8 cellular contexts compared by ENCODE assay signal in genomic region chr1:26993237-26994019, GRCh38. TPM values are rescaled to one million over a fixed set of nuclear protein-coding genes. Genes with fewer than 3 reads are reported as not detected.
A peak's percentile ranks its signal among the peaks of the same experiment; 100 is the strongest.
DNase-seq lines count a peak whose midpoint lies in the region; ATAC-seq, FAIRE-seq and TF ChIP-seq lines count a peak whose summit lies in the region.

A gene with protein sequence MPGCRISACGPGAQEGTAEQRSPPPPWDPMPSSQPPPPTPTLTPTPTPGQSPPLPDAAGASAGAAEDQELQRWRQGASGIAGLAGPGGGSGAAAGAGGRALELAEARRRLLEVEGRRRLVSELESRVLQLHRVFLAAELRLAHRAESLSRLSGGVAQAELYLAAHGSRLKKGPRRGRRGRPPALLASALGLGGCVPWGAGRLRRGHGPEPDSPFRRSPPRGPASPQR (plus strand): TSS chr1:26993692. CDS start chr1:26993787, 95 bp downstream.

- H3K4me3 ChIP-seq in effector memory CD4-positive, alpha-beta T cell (ENCODE audit: insufficient read depth, low read depth, low read length, poor library complexity, severe bottlenecking): peak within 1 kb of the TSS; percentile 57

- peaks cover 60% of the 10 kb centered on the region for H3K4me1 Mint-ChIP-seq in HFFc6 (ENCODE audit: low read depth)

- no peak for ATAC-seq in GM21576 (IDR thresholded peaks at IDR 0.05; ENCODE audit: unreplicated experiment)

- DNase-seq in D721Med (ENCODE audit: insufficient read length, low spot score) (peak; percentile 79), HFFc6 (peak; percentile 87), NCI-H510A treated with DMSO at 0.1 percent for 48 hours (lab: John Stamatoyannopoulos, UW) (peak; percentile 76), medulla oblongata (ENCODE audit: extremely low spot score) (peak; percentile 47)
- peak; percentile 90 for DNase-seq in activated CD8-positive, alpha-beta memory T cell treated with anti-CD3 and anti-CD28 coated beads for 24 hours
- DNase-seq in effector memory CD4-positive, alpha-beta T cell: peak; percentile 60 to 61 (median 60)
- peak; percentile 37 to 59 (median 52) for DNase-seq in stimulated activated CD4-positive, alpha-beta T cell treated with anti-CD3 and anti-CD28 coated beads, TNF-alpha, amount 100 ng/mL, for 48 hours (ENCODE audit: low read depth in 3 of 3)

- no peaks in the 10 kb centered on the region for H3K9me3 ChIP-seq in effector memory CD4-positive, alpha-beta T cell (ENCODE audit: control insufficient read depth, low read length)

- TF ChIP-seq CTCF in D721Med (IDR thresholded peaks at IDR 0.05; ENCODE audit: insufficient read depth, missing control alignments) (no peak), HFFc6 (IDR thresholded peaks at IDR 0.05) (peak; percentile 26; the same call in 1 of the 2 replicates)

- no peak within 1 kb of the TSS for H3K27ac ChIP-seq in effector memory CD4-positive, alpha-beta T cell (ENCODE audit: insufficient read depth, low read length, poor library complexity, severe bottlenecking)

- H3K9me3 Mint-ChIP-seq in HFFc6: no peaks in the 10 kb centered on the region

- H3K4me3 Mint-ChIP-seq in HFFc6: peak within 1 kb of the TSS; percentile 94

- no peaks in the 10 kb centered on the region for H3K36me3 ChIP-seq in effector memory CD4-positive, alpha-beta T cell (ENCODE audit: control insufficient read depth, insufficient read depth, low read length)

- no peak for FAIRE-seq in D721Med (lab: Jason Lieb, UNC)

- peaks cover 23% of the 10 kb centered on the region for H3K27me3 ChIP-seq in effector memory CD4-positive, alpha-beta T cell (replicated peaks; ENCODE audit: control insufficient read depth, insufficient read depth, low read length, poor library complexity, severe bottlenecking)

- peaks cover 3% of the 10 kb centered on the region for H3K27me3 Mint-ChIP-seq in HFFc6 (ENCODE audit: insufficient read depth)

- peaks cover 35% of the 10 kb centered on the region for H3K36me3 Mint-ChIP-seq in HFFc6 (ENCODE audit: low read depth)

- H3K27ac Mint-ChIP-seq in HFFc6: peak within 1 kb of the TSS; percentile 97

- peaks cover 15% of the 10 kb centered on the region for H3K4me1 ChIP-seq in effector memory CD4-positive, alpha-beta T cell (ENCODE audit: control insufficient read depth, insufficient read depth, low read length, poor library complexity, severe bottlenecking)

RNA-seq across cellular contexts. Expression of the gene that starts here (rescaled TPM):
- 100 to 1,000 TPM; 203 to 241 (median 217) TPM for total RNA-seq in HFFc6 (2021; fragmentation: NEBNext Ultra II Directional; extraction: Animal tissue kit (Norgen Biotek cat#: 25700))
